In the genomic region with DNA sequence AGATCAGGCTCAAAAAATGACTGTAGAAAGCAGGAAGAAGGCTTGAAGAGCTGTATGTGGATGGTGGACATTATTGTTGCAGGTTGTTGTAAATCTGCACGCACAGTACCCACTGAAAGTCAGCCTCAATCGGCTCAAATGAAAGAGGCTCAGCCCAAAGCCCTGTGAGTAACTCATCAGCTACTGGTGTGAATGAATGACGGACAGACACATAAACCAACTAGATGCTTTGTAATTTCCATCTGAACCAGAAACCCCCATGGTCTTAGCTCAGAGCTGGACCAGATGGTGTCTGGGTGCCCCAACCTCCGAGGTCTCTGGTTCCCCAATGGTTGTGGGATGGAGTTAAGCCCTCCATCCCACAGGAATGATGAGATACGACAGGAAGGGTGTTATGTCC, we compare ENCODE assay signal across 23 cellular contexts. TPM values are rescaled to one million over a fixed set of nuclear protein-coding genes. Genes with fewer than 3 reads are reported as not detected.
DNase-seq lines count a peak whose midpoint lies in the region; ATAC-seq, FAIRE-seq and TF ChIP-seq lines count a peak whose summit lies in the region.
"Had no signal": no experiment of that assay in that cellular context is flagged by ENCODE, and none has a peak within 500 bp of the region (broad histone marks: within the 10 kb centered on the region; RNA-seq: fewer than 3 reads in every experiment).

No MANE protein-coding gene starts in this region.

- H3K4me2 ChIP-seq in H1 (ENCODE audit: insufficient read depth in 1 of 2, low read depth in 2 of 2, low read length in 2 of 2), result no peak overlapping the region

- H3K79me2 ChIP-seq in H1 (ENCODE audit: control insufficient read depth in 1 of 2, insufficient read depth in 2 of 2, low read length in 2 of 2), result no peaks in the 10 kb centered on the region

- TF ChIP-seq CTCF in H1 (IDR thresholded peaks at IDR 0.05; ENCODE audit: control extremely low read depth in 1 of 3, insufficient read depth in 1 of 3, low read depth in 1 of 3, low read length in 3 of 3), result no peak

- no peak overlapping the region for H3K4ac ChIP-seq in H1 (replicated peaks; ENCODE audit: insufficient read length, low read depth, low read length)

- H2BK15ac ChIP-seq in H1 (ENCODE audit: low read length), result no peak overlapping the region

- no peak for FAIRE-seq in H1 (lab: Jason Lieb, UNC)
- FAIRE-seq: A549, GM18507 had no signal

- H3K27ac ChIP-seq in H1 (ENCODE audit: low read depth, low read length), result no peak overlapping the region
- H3K27ac ChIP-seq: A549; BLaER1 treated with 17β-estradiol and CSF1 and Interleukin-3, amounts not matched to agents 10 nM and 100 nM had no signal

- no peak overlapping the region for H2AFZ ChIP-seq in H1 (ENCODE audit: low read length)

- no peak for TF ChIP-seq RAD21 in H1 (IDR thresholded peaks at IDR 0.05 in 1 of 2, conservative IDR thresholded peaks at IDR 0.05 in 1 of 2; ENCODE audit: low read depth in 2 of 2, low read length in 2 of 2)

- H4K8ac ChIP-seq in H1 (ENCODE audit: extremely low read depth, insufficient read depth, low read length), result no peak overlapping the region

- ATAC-seq in left cardiac atrium (no peak), HG03442 (IDR thresholded peaks at IDR 0.05; ENCODE audit: unreplicated experiment) (peak; percentile 12), GM19351 (IDR thresholded peaks at IDR 0.05; ENCODE audit: unreplicated experiment) (no peak), HG03097 (IDR thresholded peaks at IDR 0.05; ENCODE audit: low FRiP score, unreplicated experiment) (no peak), HG03280 (IDR thresholded peaks at IDR 0.05; ENCODE audit: unreplicated experiment) (no peak)

- H4K5ac ChIP-seq in H1 (ENCODE audit: insufficient read length, low read depth, low read length), result no peak overlapping the region

- H2BK20ac ChIP-seq in H1 (ENCODE audit: low read length), result 0 out of 2 replicates have a peak overlapping the region, but pooled peaks have one; percentile 74

- no peak overlapping the region for H3K56ac ChIP-seq in H1 (replicated peaks; ENCODE audit: insufficient read length, low read depth, low read length)

- no peaks in the 10 kb centered on the region for H3K36me3 ChIP-seq in H1 (ENCODE audit: control insufficient read depth in 2 of 4, insufficient read depth in 4 of 4, low read length in 3 of 4)
- H3K36me3 ChIP-seq: BE2C; BLaER1 treated with 17β-estradiol and CSF1 and Interleukin-3, amounts not matched to agents 10 nM and 100 nM had no signal

- intact Hi-C loops in cardiac septum (cut with DNase I), result no loop called here
- intact Hi-C loops in left cardiac atrium (cut with DNase I), result no loop called here

- H3K79me1 ChIP-seq in H1 (ENCODE audit: low read depth, low read length), result no peaks in the 10 kb centered on the region

- no peaks in the 10 kb centered on the region for H4K20me1 ChIP-seq in H1 (replicated peaks in 1 of 2; ENCODE audit: control insufficient read depth in 1 of 2, insufficient read depth in 2 of 2, low read length in 2 of 2)
- H4K20me1 ChIP-seq: BLaER1 treated with 17β-estradiol and CSF1 and Interleukin-3, amounts not matched to agents 10 nM and 100 nM had no signal

- H3K18ac ChIP-seq in H1 (ENCODE audit: extremely low read depth, low read length), result no peak overlapping the region

- H3K4me3 ChIP-seq in H1 (ENCODE audit: extremely low read depth in 1 of 4, insufficient read depth in 2 of 4, low read depth in 3 of 4, low read length in 4 of 4), result no peak overlapping the region
- H3K4me3 ChIP-seq: A549; BLaER1 treated with 17β-estradiol and CSF1 and Interleukin-3, amounts not matched to agents 10 nM and 100 nM had no signal

- H3K23me2 ChIP-seq in H1 (ENCODE audit: low read depth, low read length), result no peaks in the 10 kb centered on the region

- no peaks in the 10 kb centered on the region for H3K9me3 ChIP-seq in H1 (ENCODE audit: insufficient read depth in 2 of 2, low read depth in 1 of 2, low read length in 1 of 2)
- H3K9me3 ChIP-seq: A549; BE2C; BLaER1 treated with 17β-estradiol and CSF1 and Interleukin-3, amounts not matched to agents 10 nM and 100 nM had no signal

- no peak overlapping the region; the same call in 1 of the 2 replicates for H2AK5ac ChIP-seq in H1 (ENCODE audit: low read depth, low read length)

- H2BK120ac ChIP-seq in H1 (replicated peaks; ENCODE audit: low read depth, low read length), result no peak overlapping the region

- H3K27me3 ChIP-seq in H1 (replicated peaks in 1 of 4; ENCODE audit: control insufficient read depth in 3 of 4, extremely low read depth in 1 of 4, insufficient read depth in 3 of 4, low read length in 3 of 4), result no peaks in the 10 kb centered on the region
- H3K27me3 ChIP-seq: BE2C; BLaER1 treated with 17β-estradiol and CSF1 and Interleukin-3, amounts not matched to agents 10 nM and 100 nM had no signal

- 0 out of 2 replicates have a peak overlapping the region, but pooled peaks have one; percentile 35 for H2BK5ac ChIP-seq in H1 (ENCODE audit: low read depth, low read length)

- 93% methylated on average over 5 of the region's 5 CpGs; no CpG with 5 or more reads in 1 of the 2 experiments for WGBS in H1 (ENCODE audit: extremely low coverage in 1 of 2, insufficient coverage in 1 of 2, insufficient read length in 1 of 2, insufficient replicate concordance in 2 of 2, low coverage in 1 of 2, low lambda C conversion rate in 2 of 2, missing lambda C conversion rate in 1 of 2), 2 experiments

- no peak for TF ChIP-seq POLR2A in H1 (IDR thresholded peaks at IDR 0.05; ENCODE audit: control extremely low read depth in 1 of 2, low read depth in 2 of 2, low read length in 2 of 2)

- H3K23ac ChIP-seq in H1 (ENCODE audit: insufficient read length), result no peak overlapping the region

- CTCF ChIA-PET in H1 (lab: Charles Lee; ENCODE audit: partially characterized antibody), result interaction anchor here (0.9 to 1.9 kb wide), 4 partner anchors 9 to 658 kb away, joined by 3 to 5 read pairs (median 4); no protein-coding TSS in a partner anchor

- POLR2A ChIA-PET in H1 (lab: Charles Lee; ENCODE audit: partially characterized antibody), result interaction anchor here (0.6 kb wide), 1 partner anchor 26 kb away, joined by 3 read pairs; no protein-coding TSS in a partner anchor

- DNase-seq in cardiac septum (ENCODE audit: low spot score) (peak; percentile 9), left cardiac atrium (no peak), H1 (ENCODE audit: low read depth in 1 of 2, low spot score in 2 of 2) (no peak)
- DNase-seq: 8988T; ACHN; AML-193; BE2C; CD4-positive, alpha-beta memory T cell; COR-L47; DMS79 treated with DMSO at 0.1 percent for 48 hours; GF-D8; GOT3; H7; HCEC 1CT had no signal

- peak overlapping the region; percentile 94; the same call in 1 of the 2 replicates for H2BK12ac ChIP-seq in H1 (ENCODE audit: low read depth, low read length)

- no peak overlapping the region for H3K9ac ChIP-seq in H1 (replicated peaks in 1 of 4; ENCODE audit: extremely low read depth in 1 of 4, low read depth in 3 of 4, low read length in 3 of 4)
- H3K9ac ChIP-seq: BLaER1 treated with 17β-estradiol and CSF1 and Interleukin-3, amounts not matched to agents 10 nM and 100 nM had no signal

- no peaks in the 10 kb centered on the region for H3K4me1 ChIP-seq in H1 (replicated peaks in 1 of 4; ENCODE audit: control insufficient read depth in 3 of 4, insufficient read depth in 4 of 4, low read length in 3 of 4)
- H3K4me1 ChIP-seq: A549, BE2C had no signal

- no peak overlapping the region for H4K91ac ChIP-seq in H1 (replicated peaks; ENCODE audit: insufficient read length, low read length)

- H3K14ac ChIP-seq in H1 (ENCODE audit: insufficient read length), result no peak overlapping the region

- no peak for TF ChIP-seq EP300 in H1 (IDR thresholded peaks at IDR 0.05; ENCODE audit: borderline replicate concordance in 1 of 2, low read depth in 2 of 2, low read length in 2 of 2)

TF ChIP-seq in H1, 55 proteins besides CTCF, POLR2A, EP300 and RAD21 (continues in another document):
- TF ChIP-seq SP1 (IDR thresholded peaks at IDR 0.05; ENCODE audit: low read depth, low read length) (no peak), JUND (IDR thresholded peaks at IDR 0.05; ENCODE audit: low read length) (no peak), CHD1 (IDR thresholded peaks at IDR 0.05; ENCODE audit: low read depth, low read length) (no peak), BRCA1 (IDR thresholded peaks at IDR 0.05; ENCODE audit: low read depth, low read length) (no peak), RXRA (IDR thresholded peaks at IDR 0.05; ENCODE audit: insufficient read depth, low read depth, low read length) (no peak), BCL11A (IDR thresholded peaks at IDR 0.05; ENCODE audit: low read depth in 2 of 2, low read length in 2 of 2) (no peak), SUZ12 (IDR thresholded peaks at IDR 0.05; ENCODE audit: low read length) (no peak), KDM5A (IDR thresholded peaks at IDR 0.05; ENCODE audit: low read length) (no peak)
- TF ChIP-seq, protein P1, sequence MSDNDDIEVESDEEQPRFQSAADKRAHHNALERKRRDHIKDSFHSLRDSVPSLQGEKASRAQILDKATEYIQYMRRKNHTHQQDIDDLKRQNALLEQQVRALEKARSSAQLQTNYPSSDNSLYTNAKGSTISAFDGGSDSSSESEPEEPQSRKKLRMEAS (IDR thresholded peaks at IDR 0.05), result no peak
- TF ChIP-seq, protein P2, sequence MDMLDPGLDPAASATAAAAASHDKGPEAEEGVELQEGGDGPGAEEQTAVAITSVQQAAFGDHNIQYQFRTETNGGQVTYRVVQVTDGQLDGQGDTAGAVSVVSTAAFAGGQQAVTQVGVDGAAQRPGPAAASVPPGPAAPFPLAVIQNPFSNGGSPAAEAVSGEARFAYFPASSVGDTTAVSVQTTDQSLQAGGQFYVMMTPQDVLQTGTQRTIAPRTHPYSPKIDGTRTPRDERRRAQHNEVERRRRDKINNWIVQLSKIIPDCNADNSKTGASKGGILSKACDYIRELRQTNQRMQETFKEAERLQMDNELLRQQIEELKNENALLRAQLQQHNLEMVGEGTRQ (IDR thresholded peaks at IDR 0.05; ENCODE audit: low read length), result no peak

RNA-seq across cellular contexts. Expression of a gene that starts 7.4 kb away (rescaled TPM):
- total RNA-seq in cardiac septum (not detected), left cardiac atrium (not detected)
- total RNA-seq in H1 (2021; fragmentation: NEBNext Ultra II Directional; extraction: Animal tissue kit (Norgen Biotek cat#: 25700)), result 14.4 and 15.2 TPM in 2 replicates
- 5.5 and 6.4 TPM in 2 replicates for polyA plus RNA-seq in H1 (2011; rRNA removed)
- 6.0 TPM for polyA plus RNA-seq in H1 (2011; cell fraction: cytosol; rRNA removed)
- polyA plus RNA-seq in H1 (2011; cell fraction: nucleus; rRNA removed), result 4.5 TPM
- 4.8 to 11.8 TPM (median 8.1 TPM) in 4 replicates for polyA plus RNA-seq in H1 (2012, experiment 1 of 2)
- polyA plus RNA-seq in H1 (2012, experiment 2 of 2), result 3.1 TPM
- polyA plus RNA-seq in H1 (2013, experiment 1 of 2), result 4.6 TPM
- polyA plus RNA-seq in H1 (2013, experiment 2 of 2), result 4.7 TPM
- 15.1 and 23.9 TPM in 2 replicates for polyA minus RNA-seq in H1 (2011; rRNA and poly(A)+ RNA removed)
- polyA minus RNA-seq in H1 (2011; cell fraction: cytosol; rRNA and poly(A)+ RNA removed), result 3.4 TPM
- polyA minus RNA-seq in H1 (2011; cell fraction: nucleus; rRNA and poly(A)+ RNA removed), result 9.7 TPM
- total RNA-seq: Calu3; CD4-positive, alpha-beta memory T cell; G401 had no signal
- polyA plus RNA-seq: A549; CD4-positive, alpha-beta memory T cell had no signal

Comparison
In these comparisons a context has a peak if more than half of its experiments do, and no peak if none do; other contexts are left out.
1. RNA of a gene that starts 7.4 kb away (total RNA-seq): 14.4 to 15.2 TPM in H1; not detected in cardiac septum (single experiment) and not detected in left cardiac atrium; every median in the first group is over 10 times any median in the second.